Comparison of ENCODE assay signal across 14 cellular contexts in genomic region chrX:31228415-31228832, GRCh38.
DNase-seq lines count a peak whose midpoint lies in the region; ATAC-seq and TF ChIP-seq lines count a peak whose summit lies in the region.
"Had no signal": no experiment of that assay in that cellular context is flagged by ENCODE, and none has a peak within 500 bp of the region (broad histone marks: within the 10 kb centered on the region; RNA-seq: fewer than 3 reads in every experiment).

No MANE protein-coding gene starts in this region.

- ATAC-seq in HG02642 (IDR thresholded peaks at IDR 0.05; ENCODE audit: poor library complexity, unreplicated experiment) (peak; percentile 12), omental fat pad (ENCODE audit: low FRiP score) (peak; percentile 81), GM18511 (IDR thresholded peaks at IDR 0.05; ENCODE audit: unreplicated experiment) (no peak)
- ATAC-seq: right lobe of liver had no signal

- TF ChIP-seq CTCF in omental fat pad (IDR thresholded peaks at IDR 0.05): no peak

- DNase-seq in GM03348 (ENCODE audit: low spot score) (peak; percentile 61), epidermal melanocyte (ENCODE audit: insufficient read length, low spot score) (peak; percentile 25), omental fat pad (ENCODE audit: low spot score) (no peak), NCI-H1105 (lab: John Stamatoyannopoulos, UW) (no peak), DMS114 treated with DMSO at 0.1 percent for 48 hours (lab: John Stamatoyannopoulos, UW; ENCODE audit: unreplicated experiment) (no peak), activated gamma-delta T cell (lab: John Stamatoyannopoulos, UW) (no peak)
- DNase-seq: activated CD4-positive, alpha-beta T cell treated with anti-CD3 and anti-CD28 coated beads, Interleukin-2, amount 10 ng/mL, durations not matched to agents 24 days and 14 days; activated naive CD8-positive, alpha-beta T cell treated with anti-CD3 and anti-CD28 coated beads, Interleukin-2, amount 10 ng/mL, durations not matched to agents 7 days and 5 days; DMS 273 treated with DMSO at 0.1 percent for 48 hours; kidney; NCI-H1694 treated with DMSO at 0.1 percent for 48 hours; right lobe of liver had no signal

Comparison
In these comparisons a context has a peak if more than half of its experiments do, and no peak if none do; other contexts are left out.
1. DNase-seq: peak in GM03348 (single experiment) and epidermal melanocyte (single experiment); none in omental fat pad (single experiment), NCI-H1105 (single experiment), DMS114 treated with DMSO at 0.1 percent for 48 hours (single experiment) and activated gamma-delta T cell (single experiment).